Comparison of ENCODE assay signal across 14 cellular contexts in genomic region chr9:137244486-137245449, GRCh38. TPM values are rescaled to one million over a fixed set of nuclear protein-coding genes. Genes with fewer than 3 reads are reported as not detected.
DNase-seq lines count a peak whose midpoint lies in the region; ATAC-seq and TF ChIP-seq lines count a peak whose summit lies in the region.
"Had no signal": no experiment of that assay in that cellular context is flagged by ENCODE, and none has a peak within 500 bp of the region (broad histone marks: within the 10 kb centered on the region; RNA-seq: fewer than 3 reads in every experiment).

No MANE protein-coding gene starts in this region.

- DNase-seq in activated CD8-positive, alpha-beta T cell treated with anti-CD3 and anti-CD28 coated beads, Interleukin-2, amount 10 ng/mL, durations not matched to agents 7 days and 5 days = no peak
- no peak for DNase-seq in activated CD8-positive, alpha-beta T cell treated with anti-CD3 and anti-CD28 coated beads for 36 hours
- DNase-seq in NCI-H345 (lab: John Stamatoyannopoulos, UW) = peak; percentile 31
- no peak for DNase-seq in choroid plexus epithelial cell (ENCODE audit: low read depth)
- DNase-seq in RKO (ENCODE audit: low spot score) = no peak
- no peak for DNase-seq in AG08396 (ENCODE audit: low spot score)
- DNase-seq: activated CD4-positive, CD25-positive, alpha-beta regulatory T cell; activated effector memory CD4-positive, alpha-beta T cell treated with anti-CD3 and anti-CD28 coated beads, Interleukin-2, amount 50 U/mL, for 16 hours; cortex of kidney had no signal

- H3K9me3 ChIP-seq in skeletal muscle satellite cell (replicated peaks; ENCODE audit: low read length) = no peaks in the 10 kb centered on the region

- H3K9ac ChIP-seq in skeletal muscle satellite cell (ENCODE audit: low read depth, low read length) = no peak overlapping the region

- intact Hi-C loops in activated CD8-positive, alpha-beta T cell treated with anti-CD3 and anti-CD28 coated beads for 36 hours (cut with micrococcal nuclease) = no loop called here

- peak overlapping the region; percentile 43 for H3K27ac Mint-ChIP-seq in activated CD8-positive, alpha-beta T cell treated with anti-CD3 and anti-CD28 coated beads, Interleukin-2, amount 10 ng/mL, durations not matched to agents 7 days and 5 days
- no peak overlapping the region for H3K27ac Mint-ChIP-seq in activated CD8-positive, alpha-beta T cell treated with anti-CD3 and anti-CD28 coated beads for 36 hours

- H3K36me3 ChIP-seq in skeletal muscle satellite cell (ENCODE audit: insufficient read depth, low read length) = peaks cover 26% of the 10 kb centered on the region

- H3K4me1 ChIP-seq in skeletal muscle satellite cell (ENCODE audit: control insufficient read depth, insufficient read depth, low read length) = peaks cover 12% of the 10 kb centered on the region

- peaks cover 22% of the 10 kb centered on the region for H3K4me1 Mint-ChIP-seq in activated CD8-positive, alpha-beta T cell treated with anti-CD3 and anti-CD28 coated beads, Interleukin-2, amount 10 ng/mL, durations not matched to agents 7 days and 5 days (ENCODE audit: low read depth)
- H3K4me1 Mint-ChIP-seq in activated CD8-positive, alpha-beta T cell treated with anti-CD3 and anti-CD28 coated beads for 36 hours (ENCODE audit: low read depth) = peaks cover 21% of the 10 kb centered on the region

- H3K27me3 Mint-ChIP-seq in activated CD8-positive, alpha-beta T cell treated with anti-CD3 and anti-CD28 coated beads, Interleukin-2, amount 10 ng/mL, durations not matched to agents 7 days and 5 days (ENCODE audit: low read depth) = no peaks in the 10 kb centered on the region
- no peaks in the 10 kb centered on the region for H3K27me3 Mint-ChIP-seq in activated CD8-positive, alpha-beta T cell treated with anti-CD3 and anti-CD28 coated beads for 36 hours

- H3K4me3 Mint-ChIP-seq in activated CD8-positive, alpha-beta T cell treated with anti-CD3 and anti-CD28 coated beads, Interleukin-2, amount 10 ng/mL, durations not matched to agents 7 days and 5 days = no peak overlapping the region
- H3K4me3 Mint-ChIP-seq in activated CD8-positive, alpha-beta T cell treated with anti-CD3 and anti-CD28 coated beads for 36 hours = no peak overlapping the region

- no peak for TF ChIP-seq CTCF in activated CD8-positive, alpha-beta T cell treated with anti-CD3 and anti-CD28 coated beads for 36 hours (IDR thresholded peaks at IDR 0.05)
- peak; percentile 3 for TF ChIP-seq CTCF in choroid plexus epithelial cell (conservative IDR thresholded peaks at IDR 0.05; ENCODE audit: low read depth, low read length)

- no peaks in the 10 kb centered on the region for H3K9me3 Mint-ChIP-seq in activated CD8-positive, alpha-beta T cell treated with anti-CD3 and anti-CD28 coated beads, Interleukin-2, amount 10 ng/mL, durations not matched to agents 7 days and 5 days (ENCODE audit: insufficient read depth)
- H3K9me3 Mint-ChIP-seq in activated CD8-positive, alpha-beta T cell treated with anti-CD3 and anti-CD28 coated beads for 36 hours = no peaks in the 10 kb centered on the region

- peak overlapping the region; percentile 1 for H3K4me2 ChIP-seq in skeletal muscle satellite cell (ENCODE audit: low read length)

- no peak for ATAC-seq in activated CD8-positive, alpha-beta T cell treated with anti-CD3 and anti-CD28 coated beads, Interleukin-2, amount 10 ng/mL, durations not matched to agents 7 days and 5 days
- ATAC-seq in activated CD8-positive, alpha-beta T cell treated with anti-CD3 and anti-CD28 coated beads for 36 hours = no peak
- ATAC-seq in GM18505 (IDR thresholded peaks at IDR 0.05; ENCODE audit: unreplicated experiment) = no peak
- ATAC-seq: sciatic nerve had no signal

- POLR2A ChIA-PET in activated CD8-positive, alpha-beta T cell treated with anti-CD3 and anti-CD28 coated beads, Interleukin-2, amount 10 ng/mL, durations not matched to agents 7 days and 5 days (lab: Charles Lee) = interaction anchor here (0.6 to 2.5 kb wide), 5 partner anchors 8 to 382 kb away, joined by 3 to 14 read pairs (median 3); partner anchors contain the start of gene NELFB
- POLR2A ChIA-PET in activated CD8-positive, alpha-beta T cell treated with anti-CD3 and anti-CD28 coated beads for 36 hours (lab: Charles Lee) = interaction anchor here (1.1 to 7.6 kb wide), 3 partner anchors 9 to 115 kb away, joined by 3 to 113 read pairs (median 3); partner anchors contain the start of genes NELFB and STPG3

- no peak for TF ChIP-seq POLR2A in GM18505 (IDR thresholded peaks at IDR 0.05; ENCODE audit: borderline replicate concordance, extremely low read depth, insufficient read depth, insufficient read length)

- CTCF ChIA-PET in activated CD8-positive, alpha-beta T cell treated with anti-CD3 and anti-CD28 coated beads, Interleukin-2, amount 10 ng/mL, durations not matched to agents 7 days and 5 days (lab: Charles Lee) = interaction anchor here (1.0 to 1.2 kb wide), 2 partner anchors 8 to 10 kb away, joined by 3 to 5 read pairs; partner anchors contain the start of gene NELFB
- CTCF ChIA-PET in activated CD8-positive, alpha-beta T cell treated with anti-CD3 and anti-CD28 coated beads for 36 hours (lab: Charles Lee) = interaction anchor here (1.0 to 1.7 kb wide), 2 partner anchors 8 to 177 kb away, joined by 3 to 6 read pairs; no protein-coding TSS in a partner anchor

- H3K4me3 ChIP-seq in choroid plexus epithelial cell (ENCODE audit: low read depth, low read length) = no peak overlapping the region
- no peak overlapping the region for H3K4me3 ChIP-seq in skeletal muscle satellite cell (ENCODE audit: low read length)

- peaks cover 27% of the 10 kb centered on the region for H3K36me3 Mint-ChIP-seq in activated CD8-positive, alpha-beta T cell treated with anti-CD3 and anti-CD28 coated beads, Interleukin-2, amount 10 ng/mL, durations not matched to agents 7 days and 5 days (ENCODE audit: low read depth)
- H3K36me3 Mint-ChIP-seq in activated CD8-positive, alpha-beta T cell treated with anti-CD3 and anti-CD28 coated beads for 36 hours (ENCODE audit: low read depth) = peaks cover 25% of the 10 kb centered on the region

- H3K27me3 ChIP-seq in skeletal muscle satellite cell (ENCODE audit: control insufficient read depth, insufficient read depth, low read length) = no peaks in the 10 kb centered on the region

RNA-seq across cellular contexts. Expression of gene TUBB4B, which starts 3.7 kb away (rescaled TPM):
- 100 to 1,000 TPM; 417 to 432 TPM for total RNA-seq in activated CD8-positive, alpha-beta T cell treated with anti-CD3 and anti-CD28 coated beads, Interleukin-2, amount 10 ng/mL, durations not matched to agents 7 days and 5 days
- total RNA-seq in activated CD8-positive, alpha-beta T cell treated with anti-CD3 and anti-CD28 coated beads for 36 hours = 100 to 1,000 TPM; 228 to 230 TPM
- 261 and 457 TPM in 2 replicates for total RNA-seq in skeletal muscle satellite cell (2012; rRNA removed)

RNA-seq across cellular contexts. Expression of gene STPG3, which starts 6.3 kb away (rescaled TPM):
- not detected for total RNA-seq in activated CD8-positive, alpha-beta T cell treated with anti-CD3 and anti-CD28 coated beads, Interleukin-2, amount 10 ng/mL, durations not matched to agents 7 days and 5 days
- total RNA-seq in activated CD8-positive, alpha-beta T cell treated with anti-CD3 and anti-CD28 coated beads for 36 hours = not detected
- not detected in 2 replicates for total RNA-seq in skeletal muscle satellite cell (2012; rRNA removed)
- total RNA-seq: glomerular endothelial cell, mesenteric fat pad, sciatic nerve had no signal

RNA-seq across cellular contexts. Expression of gene NELFB, which starts 10.4 kb away (rescaled TPM):
- 10 to 100 TPM; 68.6 to 68.8 TPM for total RNA-seq in activated CD8-positive, alpha-beta T cell treated with anti-CD3 and anti-CD28 coated beads, Interleukin-2, amount 10 ng/mL, durations not matched to agents 7 days and 5 days
- total RNA-seq in activated CD8-positive, alpha-beta T cell treated with anti-CD3 and anti-CD28 coated beads for 36 hours = 10 to 100 TPM; 50.9 to 54.3 TPM
- total RNA-seq in skeletal muscle satellite cell (2012; rRNA removed) = 49.2 and 55.5 TPM in 2 replicates

RNA-seq across cellular contexts. Expression of gene SLC34A3, which starts 14.1 kb away (rescaled TPM):
- not detected for total RNA-seq in activated CD8-positive, alpha-beta T cell treated with anti-CD3 and anti-CD28 coated beads, Interleukin-2, amount 10 ng/mL, durations not matched to agents 7 days and 5 days
- total RNA-seq in activated CD8-positive, alpha-beta T cell treated with anti-CD3 and anti-CD28 coated beads for 36 hours = not detected
- not detected in 2 replicates for total RNA-seq in skeletal muscle satellite cell (2012; rRNA removed)
- total RNA-seq: glomerular endothelial cell, mesenteric fat pad, sciatic nerve had no signal

RNA-seq across cellular contexts. Expression of gene RNF224, which starts 17.5 kb away (rescaled TPM):
- not detected for total RNA-seq in activated CD8-positive, alpha-beta T cell treated with anti-CD3 and anti-CD28 coated beads, Interleukin-2, amount 10 ng/mL, durations not matched to agents 7 days and 5 days
- total RNA-seq in activated CD8-positive, alpha-beta T cell treated with anti-CD3 and anti-CD28 coated beads for 36 hours = not detected
- total RNA-seq in skeletal muscle satellite cell (2012; rRNA removed) = not detected in 2 replicates
- total RNA-seq: glomerular endothelial cell, mesenteric fat pad, sciatic nerve had no signal
